ENCODE assay signal across 17 cellular contexts in the genomic region with DNA sequence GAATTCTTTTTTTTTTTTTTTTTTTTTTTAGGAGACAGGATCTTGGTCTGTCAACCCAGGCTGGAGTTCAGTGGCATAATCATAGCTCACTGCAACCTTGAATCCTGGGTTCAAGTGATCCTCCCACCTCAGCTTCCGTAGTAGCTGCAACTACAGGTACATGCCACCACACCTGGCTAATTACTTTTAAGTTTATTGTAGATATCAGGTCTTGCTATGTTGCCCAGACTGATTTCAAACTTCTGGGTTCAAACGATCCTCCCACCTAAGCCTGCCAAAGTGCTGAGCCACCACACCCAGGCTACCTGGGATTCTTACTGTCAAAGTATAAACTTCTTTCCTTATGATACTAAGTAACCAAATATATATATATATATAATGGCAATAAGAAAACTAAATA.
"Had no signal": no experiment of that assay in that cellular context is flagged by ENCODE, and none has a peak within 500 bp of the region (broad histone marks: within the 10 kb centered on the region; RNA-seq: fewer than 3 reads in every experiment).

No MANE protein-coding gene starts in this region.

- H3K27ac Mint-ChIP-seq: activated naive CD4-positive, alpha-beta T cell treated with anti-CD3 and anti-CD28 coated beads, Interleukin-2, amount 50 U/mL, for 72 hours; stimulated activated effector memory CD8-positive, alpha-beta T cell treated with anti-CD3 and anti-CD28 coated beads, Interleukin-12 subunit alpha, Interleukin-12 subunit beta, amount 100 ng/mL, for 72 hours had no signal

- DNase-seq: activated CD4-positive, alpha-beta T cell treated with anti-CD3 and anti-CD28 coated beads for 1 hour; activated CD4-positive, alpha-beta T cell treated with anti-CD3 and anti-CD28 coated beads, Interleukin-2, amount 50 U/mL, for 4 hours; activated T-cell treated with anti-CD3 and anti-CD28 coated beads, Interleukin-2, amount 50 U/mL, for 1 hour; caudate nucleus; colonic mucosa; hypothalamus; nephron progenitor cell; ovary; stimulated activated CD4-positive, alpha-beta T cell treated with anti-CD3 and anti-CD28 coated beads, Interleukin-2, amount 100 ng/mL, for 24 hours; T-helper 1 cell; thyroid gland; uterus had no signal

- ATAC-seq: activated naive CD4-positive, alpha-beta T cell treated with anti-CD3 and anti-CD28 coated beads, Interleukin-2, amount 50 U/mL, for 72 hours; sciatic nerve; stimulated activated effector memory CD8-positive, alpha-beta T cell treated with anti-CD3 and anti-CD28 coated beads, Interleukin-12 subunit alpha, Interleukin-12 subunit beta, amount 100 ng/mL, for 72 hours had no signal

- H3K27me3 ChIP-seq: colonic mucosa, ovary, thyroid gland, uterus had no signal

- H3K9me3 Mint-ChIP-seq: activated naive CD4-positive, alpha-beta T cell treated with anti-CD3 and anti-CD28 coated beads, Interleukin-2, amount 50 U/mL, for 72 hours; activated T-helper 2 cell treated with anti-CD3 and anti-CD28 coated beads, Interferon-gamma antibody, Interleukin-2, Interleukin-4, amounts not matched to agents 10 μg/mL and 5 μg/mL and 100 μg/mL, durations not matched to agents 14 hours and 24 hours and 36 hours; stimulated activated effector memory CD8-positive, alpha-beta T cell treated with anti-CD3 and anti-CD28 coated beads, Interleukin-12 subunit alpha, Interleukin-12 subunit beta, amount 100 ng/mL, for 72 hours had no signal

- H3K4me1 ChIP-seq: colonic mucosa, thyroid gland, uterus had no signal

- H3K36me3 ChIP-seq: ovary, uterus had no signal

- H3K4me3 ChIP-seq: colonic mucosa, ovary, thyroid gland, uterus had no signal

- H3K4me1 Mint-ChIP-seq: nephron progenitor cell; stimulated activated effector memory CD8-positive, alpha-beta T cell treated with anti-CD3 and anti-CD28 coated beads, Interleukin-12 subunit alpha, Interleukin-12 subunit beta, amount 100 ng/mL, for 72 hours had no signal

- H3K4me3 Mint-ChIP-seq: nephron progenitor cell; stimulated activated effector memory CD8-positive, alpha-beta T cell treated with anti-CD3 and anti-CD28 coated beads, Interleukin-12 subunit alpha, Interleukin-12 subunit beta, amount 100 ng/mL, for 72 hours had no signal

- H3K27ac ChIP-seq: colonic mucosa, ovary, thyroid gland, VCaP had no signal

- H3K9me3 ChIP-seq: colonic mucosa, ovary, thyroid gland had no signal
